Comparison of ENCODE assay signal across 18 cellular contexts in genomic region chr6:72832271-72832670, GRCh38.
"Had no signal": no experiment of that assay in that cellular context is flagged by ENCODE, and none has a peak within 500 bp of the region (broad histone marks: within the 10 kb centered on the region; RNA-seq: fewer than 3 reads in every experiment).

No MANE protein-coding gene starts in this region.

- ATAC-seq: left ventricle myocardium superior; natural killer cell treated with Interleukin-12 subunit alpha and Interleukin-12 subunit beta and Interleukin-15 and Interleukin-18, amount 100 ng/mL, for 72 hours; sciatic nerve had no signal

- H3K4me1 Mint-ChIP-seq: activated CD4-positive, alpha-beta T cell treated with anti-CD3 and anti-CD28 coated beads, Interleukin-2, amount 10 ng/mL, durations not matched to agents 7 days and 5 days; activated naive CD4-positive, alpha-beta T cell treated with anti-CD3 and anti-CD28 coated beads, Interleukin-2, amount 10 ng/mL, durations not matched to agents 7 days and 5 days; memory B cell had no signal

- H3K27me3 Mint-ChIP-seq: activated CD4-positive, alpha-beta T cell treated with anti-CD3 and anti-CD28 coated beads, Interleukin-2, amount 10 ng/mL, durations not matched to agents 7 days and 5 days; activated naive CD4-positive, alpha-beta T cell treated with anti-CD3 and anti-CD28 coated beads, Interleukin-2, amount 10 ng/mL, durations not matched to agents 7 days and 5 days; memory B cell; natural killer cell treated with Interleukin-12 subunit alpha and Interleukin-12 subunit beta and Interleukin-15 and Interleukin-18, amount 100 ng/mL, for 72 hours had no signal

- H3K27me3 ChIP-seq: adrenal gland, colonic mucosa, tibial artery, uterus had no signal

- DNase-seq: activated CD4-positive, alpha-beta T cell treated with anti-CD3 and anti-CD28 coated beads, Interleukin-2, amount 10 ng/mL, durations not matched to agents 7 days and 5 days; activated naive CD4-positive, alpha-beta T cell treated with anti-CD3 and anti-CD28 coated beads, Interleukin-2, amount 10 ng/mL, durations not matched to agents 7 days and 5 days; activated T-cell treated with anti-CD3 and anti-CD28 coated beads for 4 hours; adrenal gland; caudate nucleus; colonic mucosa; glutamatergic neuron; left ventricle myocardium superior; nucleus accumbens; stimulated activated CD4-positive, alpha-beta T cell treated with anti-CD3 and anti-CD28 coated beads, Interleukin-12 subunit alpha, Interleukin-12 subunit beta, amount 100 ng/mL, for 4 hours; stimulated activated CD4-positive, alpha-beta T cell treated with anti-CD3 and anti-CD28 coated beads, Interleukin-2, amount 100 ng/mL, for 24 hours; tibial artery; uterus had no signal

- H3K36me3 ChIP-seq: adrenal gland, colonic mucosa, prostate gland, tibial artery, uterus had no signal

- H3K27ac Mint-ChIP-seq: activated CD4-positive, alpha-beta T cell treated with anti-CD3 and anti-CD28 coated beads, Interleukin-2, amount 10 ng/mL, durations not matched to agents 7 days and 5 days; activated naive CD4-positive, alpha-beta T cell treated with anti-CD3 and anti-CD28 coated beads, Interleukin-2, amount 10 ng/mL, durations not matched to agents 7 days and 5 days; memory B cell; natural killer cell treated with Interleukin-12 subunit alpha and Interleukin-12 subunit beta and Interleukin-15 and Interleukin-18, amount 100 ng/mL, for 72 hours; T-helper 2 cell treated with Interferon-gamma antibody and Interleukin-4, amounts not matched to agents 5 μg/mL and 100 μg/mL, for 36 hours had no signal

- H3K9me3 ChIP-seq: adrenal gland, colonic mucosa, prostate gland, tibial artery, uterus had no signal

- H3K36me3 Mint-ChIP-seq: activated naive CD4-positive, alpha-beta T cell treated with anti-CD3 and anti-CD28 coated beads, Interleukin-2, amount 10 ng/mL, durations not matched to agents 7 days and 5 days; natural killer cell treated with Interleukin-12 subunit alpha and Interleukin-12 subunit beta and Interleukin-15 and Interleukin-18, amount 100 ng/mL, for 72 hours had no signal

- H3K4me1 ChIP-seq: adrenal gland, colonic mucosa, prostate gland, uterus had no signal

- H3K27ac ChIP-seq: adrenal gland, colonic mucosa, prostate gland, tibial artery, uterus had no signal

- H3K9me3 Mint-ChIP-seq: activated CD4-positive, alpha-beta T cell treated with anti-CD3 and anti-CD28 coated beads, Interleukin-2, amount 10 ng/mL, durations not matched to agents 7 days and 5 days; natural killer cell treated with Interleukin-12 subunit alpha and Interleukin-12 subunit beta and Interleukin-15 and Interleukin-18, amount 100 ng/mL, for 72 hours had no signal

- H3K4me3 ChIP-seq: adrenal gland, colonic mucosa, prostate gland, tibial artery, uterus had no signal

- H3K4me3 Mint-ChIP-seq: activated CD4-positive, alpha-beta T cell treated with anti-CD3 and anti-CD28 coated beads, Interleukin-2, amount 10 ng/mL, durations not matched to agents 7 days and 5 days; activated naive CD4-positive, alpha-beta T cell treated with anti-CD3 and anti-CD28 coated beads, Interleukin-2, amount 10 ng/mL, durations not matched to agents 7 days and 5 days; memory B cell; natural killer cell treated with Interleukin-12 subunit alpha and Interleukin-12 subunit beta and Interleukin-15 and Interleukin-18, amount 100 ng/mL, for 72 hours; T-helper 2 cell treated with Interferon-gamma antibody and Interleukin-4, amounts not matched to agents 5 μg/mL and 100 μg/mL, for 36 hours had no signal
